Comparison of ENCODE assay signal across 8 cellular contexts in genomic region chr12:2051700-2052625, GRCh38. TPM values are rescaled to one million over a fixed set of nuclear protein-coding genes. Genes with fewer than 3 reads are reported as not detected.
DNase-seq lines count a peak whose midpoint lies in the region; ATAC-seq and TF ChIP-seq lines count a peak whose summit lies in the region.

No MANE protein-coding gene starts in this region.

- H3K9me3 Mint-ChIP-seq in activated T-cell treated with anti-CD3 and anti-CD28 coated beads, Interleukin-2, amount 50 U/mL, for 72 hours, result no peaks in the 10 kb centered on the region
- H3K9me3 Mint-ChIP-seq in activated naive CD8-positive, alpha-beta T cell treated with anti-CD3 and anti-CD28 coated beads, Interleukin-2, amount 10 ng/mL, durations not matched to agents 7 days and 5 days, result no peaks in the 10 kb centered on the region
- no peaks in the 10 kb centered on the region for H3K9me3 Mint-ChIP-seq in memory B cell

- H3K4me3 Mint-ChIP-seq in activated T-cell treated with anti-CD3 and anti-CD28 coated beads, Interleukin-2, amount 50 U/mL, for 72 hours, result peak overlapping the region; percentile 14 to 74
- H3K4me3 Mint-ChIP-seq in activated naive CD8-positive, alpha-beta T cell treated with anti-CD3 and anti-CD28 coated beads, Interleukin-2, amount 10 ng/mL, durations not matched to agents 7 days and 5 days, result peak overlapping the region; percentile 45
- peak overlapping the region; percentile 52 for H3K4me3 Mint-ChIP-seq in memory B cell

- H3K4me3 ChIP-seq in upper lobe of right lung, result peak overlapping the region; percentile 39

- POLR2A ChIA-PET in activated naive CD8-positive, alpha-beta T cell treated with anti-CD3 and anti-CD28 coated beads, Interleukin-2, amount 10 ng/mL, durations not matched to agents 7 days and 5 days (lab: Charles Lee), result no interaction called here

- intact Hi-C loops in upper lobe of right lung (cut with DNase I), result loop anchor here (10.0 kb wide), 1 partner anchor 533 kb away; no protein-coding TSS in a partner anchor

- H3K4me1 ChIP-seq in upper lobe of right lung, result peaks cover 8% of the 10 kb centered on the region

- H3K27me3 ChIP-seq in upper lobe of right lung, result peaks cover 37% of the 10 kb centered on the region

- no peaks in the 10 kb centered on the region for H3K9me3 ChIP-seq in upper lobe of right lung

- no peak for TF ChIP-seq CTCF in upper lobe of right lung (IDR thresholded peaks at IDR 0.05)

- H3K27ac Mint-ChIP-seq in activated T-cell treated with anti-CD3 and anti-CD28 coated beads, Interleukin-2, amount 50 U/mL, for 72 hours, result no peak overlapping the region
- H3K27ac Mint-ChIP-seq in activated naive CD8-positive, alpha-beta T cell treated with anti-CD3 and anti-CD28 coated beads, Interleukin-2, amount 10 ng/mL, durations not matched to agents 7 days and 5 days, result no peak overlapping the region
- H3K27ac Mint-ChIP-seq in memory B cell, result no peak overlapping the region

- peaks cover 0 to 4% of the 10 kb centered on the region in 2 donors for H3K36me3 Mint-ChIP-seq in activated T-cell treated with anti-CD3 and anti-CD28 coated beads, Interleukin-2, amount 50 U/mL, for 72 hours (ENCODE audit: insufficient read depth in 2 of 2)
- no peaks in the 10 kb centered on the region for H3K36me3 Mint-ChIP-seq in activated naive CD8-positive, alpha-beta T cell treated with anti-CD3 and anti-CD28 coated beads, Interleukin-2, amount 10 ng/mL, durations not matched to agents 7 days and 5 days
- no peaks in the 10 kb centered on the region for H3K36me3 Mint-ChIP-seq in memory B cell

- no peak for DNase-seq in activated T-cell treated with anti-CD3 and anti-CD28 coated beads, Interleukin-2, amount 50 U/mL, for 72 hours
- no peak for DNase-seq in activated T-cell treated with anti-CD3 and anti-CD28 coated beads, Interleukin-2, amount 50 U/mL, for 1 hour
- DNase-seq in activated naive CD8-positive, alpha-beta T cell treated with anti-CD3 and anti-CD28 coated beads, Interleukin-2, amount 10 ng/mL, durations not matched to agents 7 days and 5 days, result no peak
- DNase-seq in memory B cell (ENCODE audit: low spot score in 2 of 2) (no peak), upper lobe of right lung (no peak), SW 1271 (lab: John Stamatoyannopoulos, UW) (no peak)
- no peak for DNase-seq in central memory CD4-positive, alpha-beta T cell

- peaks cover 9% of the 10 kb centered on the region for H3K4me1 Mint-ChIP-seq in activated T-cell treated with anti-CD3 and anti-CD28 coated beads, Interleukin-2, amount 50 U/mL, for 72 hours (ENCODE audit: low read depth)
- peaks cover 17% of the 10 kb centered on the region for H3K4me1 Mint-ChIP-seq in activated naive CD8-positive, alpha-beta T cell treated with anti-CD3 and anti-CD28 coated beads, Interleukin-2, amount 10 ng/mL, durations not matched to agents 7 days and 5 days
- H3K4me1 Mint-ChIP-seq in memory B cell, result peaks cover 18% of the 10 kb centered on the region

- ATAC-seq in activated T-cell treated with anti-CD3 and anti-CD28 coated beads, Interleukin-2, amount 50 U/mL, for 72 hours (replicated peaks in 1 of 2), result no peak
- no peak for ATAC-seq in activated naive CD8-positive, alpha-beta T cell treated with anti-CD3 and anti-CD28 coated beads, Interleukin-2, amount 10 ng/mL, durations not matched to agents 7 days and 5 days (ENCODE audit: low read depth)
- no peak for ATAC-seq in memory B cell (ENCODE audit: low read depth)
- ATAC-seq in upper lobe of right lung, result no peak
- ATAC-seq in GM21526 (IDR thresholded peaks at IDR 0.05; ENCODE audit: low FRiP score, unreplicated experiment), result no peak

- no peaks in the 10 kb centered on the region for H3K36me3 ChIP-seq in upper lobe of right lung

- no peak overlapping the region for H3K27ac ChIP-seq in upper lobe of right lung

- peaks cover 76% of the 10 kb centered on the region for H3K27me3 Mint-ChIP-seq in activated T-cell treated with anti-CD3 and anti-CD28 coated beads, Interleukin-2, amount 50 U/mL, for 72 hours (ENCODE audit: low read depth)
- peaks cover 77% of the 10 kb centered on the region for H3K27me3 Mint-ChIP-seq in activated naive CD8-positive, alpha-beta T cell treated with anti-CD3 and anti-CD28 coated beads, Interleukin-2, amount 10 ng/mL, durations not matched to agents 7 days and 5 days
- H3K27me3 Mint-ChIP-seq in memory B cell, result peaks cover 32% of the 10 kb centered on the region

RNA-seq across cellular contexts. Expression of gene CACNA1C, which starts 0.8 kb away (rescaled TPM):
- under 1 TPM; 0.14 to 0.21 TPM for total RNA-seq in activated T-cell treated with anti-CD3 and anti-CD28 coated beads, Interleukin-2, amount 50 U/mL, for 72 hours
- under 1 TPM; 0.11 to 0.14 TPM for total RNA-seq in activated naive CD8-positive, alpha-beta T cell treated with anti-CD3 and anti-CD28 coated beads, Interleukin-2, amount 10 ng/mL, durations not matched to agents 7 days and 5 days
- 15.6 TPM for total RNA-seq in upper lobe of right lung

RNA-seq across cellular contexts. Expression of gene DCP1B, which starts 47.7 kb away (rescaled TPM):
- total RNA-seq in activated T-cell treated with anti-CD3 and anti-CD28 coated beads, Interleukin-2, amount 50 U/mL, for 72 hours, result 10 to 100 TPM; 17.6 to 19.9 TPM
- total RNA-seq in activated naive CD8-positive, alpha-beta T cell treated with anti-CD3 and anti-CD28 coated beads, Interleukin-2, amount 10 ng/mL, durations not matched to agents 7 days and 5 days, result 10 to 100 TPM; 20.7 to 21.4 TPM
- 12.8 TPM for total RNA-seq in upper lobe of right lung

Comparison
In these comparisons a context has a peak if more than half of its experiments do, and no peak if none do; other contexts are left out.
1. RNA of gene CACNA1C, which starts 0.8 kb away (total RNA-seq): 15.6 TPM in upper lobe of right lung (single experiment); 0.14 to 0.21 TPM in activated T-cell treated with anti-CD3 and anti-CD28 coated beads, Interleukin-2, amount 50 U/mL, for 72 hours and 0.11 to 0.14 TPM in activated naive CD8-positive, alpha-beta T cell treated with anti-CD3 and anti-CD28 coated beads, Interleukin-2, amount 10 ng/mL, durations not matched to agents 7 days and 5 days; every median in the first group is over 10 times any median in the second.
2. Peak in every context shown above with its lines, with median percentiles within 50 percentile points of each other: H3K4me3 Mint-ChIP-seq.